Comparison of ENCODE assay signal across 9 cellular contexts in the genomic region with DNA sequence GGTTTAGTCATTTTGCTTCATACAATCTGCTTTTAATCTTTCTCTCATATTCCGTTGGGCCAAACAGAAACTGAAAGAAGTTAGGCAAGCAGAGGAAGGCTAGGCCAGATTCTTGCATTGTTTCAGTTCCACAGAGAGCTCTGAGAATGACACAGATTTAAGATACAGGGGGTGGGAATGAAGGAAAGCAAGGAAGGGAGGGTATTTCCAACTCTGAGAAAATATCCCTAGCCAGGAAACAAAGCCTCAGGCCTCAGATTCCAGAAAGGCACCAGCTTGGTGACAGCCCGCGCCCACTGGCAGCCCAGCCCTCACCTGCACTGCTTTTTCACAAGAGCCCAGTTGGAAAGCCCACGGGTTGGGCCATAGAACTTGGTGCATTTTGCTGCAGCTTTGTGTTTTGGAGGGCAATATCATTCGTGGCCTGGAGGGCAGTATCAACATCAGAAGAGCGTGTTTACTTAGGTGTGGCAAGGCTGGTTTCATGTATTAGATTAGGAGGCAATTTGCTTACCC.
A peak's percentile ranks its signal among the peaks of the same experiment; 100 is the strongest.
DNase-seq lines count a peak whose midpoint lies in the region; ATAC-seq and TF ChIP-seq lines count a peak whose summit lies in the region.
"Had no signal": no experiment of that assay in that cellular context is flagged by ENCODE, and none has a peak within 500 bp of the region (broad histone marks: within the 10 kb centered on the region; RNA-seq: fewer than 3 reads in every experiment).

No MANE protein-coding gene starts in this region.

- TF ChIP-seq CTCF in breast epithelium (IDR thresholded peaks at IDR 0.05) (no peak), mesothelial cell of epicardium (IDR thresholded peaks at IDR 0.05; ENCODE audit: unreplicated experiment) (no peak)

- no peaks in the 10 kb centered on the region for H3K4me1 ChIP-seq in breast epithelium

- no peaks in the 10 kb centered on the region for H3K27me3 ChIP-seq in breast epithelium

- H3K36me3 ChIP-seq in breast epithelium = no peaks in the 10 kb centered on the region

- no peaks in the 10 kb centered on the region for H3K9me3 ChIP-seq in breast epithelium

- no peaks in the 10 kb centered on the region for H3K36me3 Mint-ChIP-seq in mesothelial cell of epicardium

- peak overlapping the region; percentile 57 to 75 for H3K27ac ChIP-seq in breast epithelium

- no peaks in the 10 kb centered on the region for H3K27me3 Mint-ChIP-seq in mesothelial cell of epicardium (ENCODE audit: low read depth)

- H3K4me1 Mint-ChIP-seq in mesothelial cell of epicardium = peaks cover 28% of the 10 kb centered on the region

- peak; percentile 21 for DNase-seq in COLO668 (lab: John Stamatoyannopoulos, UW; ENCODE audit: unreplicated experiment)
- DNase-seq in breast epithelium (ENCODE audit: low spot score in 2 of 2) = no peak
- no peak for DNase-seq in mesothelial cell of epicardium (ENCODE audit: low spot score in 2 of 2, unreplicated experiment in 2 of 2)
- no peak for DNase-seq in NCI-H2107 (lab: John Stamatoyannopoulos, UW)
- no peak for DNase-seq in KBM-7
- no peak for DNase-seq in NCI-H2227 treated with DMSO at 0.1 percent for 48 hours (lab: John Stamatoyannopoulos, UW)

- peak overlapping the region in 2 of 3 donors; percentile 15 to 29 for H3K4me3 ChIP-seq in breast epithelium
- H3K4me3 ChIP-seq: K562 had no signal

- H3K27ac Mint-ChIP-seq in mesothelial cell of epicardium = peak overlapping the region; percentile 26

- no peak overlapping the region for H3K4me3 Mint-ChIP-seq in mesothelial cell of epicardium

- ATAC-seq in GM19397 (IDR thresholded peaks at IDR 0.05; ENCODE audit: unreplicated experiment) (peak; percentile 50), HG03469 (IDR thresholded peaks at IDR 0.05; ENCODE audit: unreplicated experiment) (peak; percentile 35)
- ATAC-seq: K562 had no signal

- in situ Hi-C loops in KBM-7 (cut with MboI; ENCODE audit: low pct_unique_long_range_greater_than_20kb, low sequenced_read_pairs) = no loop called here

- no peaks in the 10 kb centered on the region for H3K9me3 Mint-ChIP-seq in mesothelial cell of epicardium

- no peak for TF ChIP-seq POLR2A in breast epithelium (IDR thresholded peaks at IDR 0.05)

- intact Hi-C loops in breast epithelium (cut with DNase I; ENCODE audit: low total_unique reads) = no loop called here
